In the genomic region with DNA sequence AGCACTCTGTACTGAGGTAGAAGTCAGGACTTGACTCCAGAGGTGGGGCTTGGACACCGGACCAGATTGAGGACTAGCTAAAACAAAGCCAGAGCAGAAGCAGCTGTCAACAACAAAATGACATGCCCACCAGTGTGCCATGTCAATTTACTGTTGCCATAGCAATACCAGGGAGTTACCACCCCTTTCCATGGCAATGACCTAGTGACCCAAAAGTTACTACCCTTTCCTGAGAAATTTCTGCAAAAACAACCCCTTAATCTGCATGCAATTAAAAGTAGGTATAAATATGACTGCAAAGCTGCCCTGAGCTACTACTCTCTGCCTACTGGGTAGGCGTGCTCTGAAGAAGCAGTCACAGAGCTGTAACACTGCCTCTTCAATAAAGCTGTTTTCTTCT, we compare ENCODE assay signal across 18 cellular contexts.
"Had no signal": no experiment of that assay in that cellular context is flagged by ENCODE, and none has a peak within 500 bp of the region (broad histone marks: within the 10 kb centered on the region; RNA-seq: fewer than 3 reads in every experiment).

No MANE protein-coding gene starts in this region.

- H3K4me1 Mint-ChIP-seq: brain had no signal

- FAIRE-seq: urothelium cell line had no signal

- H3K9me3 Mint-ChIP-seq: activated CD4-positive, alpha-beta T cell treated with anti-CD3 and anti-CD28 coated beads, Interleukin-2, amount 10 ng/mL, durations not matched to agents 24 days and 14 days; activated naive CD4-positive, alpha-beta T cell treated with anti-CD3 and anti-CD28 coated beads, Interleukin-2, amount 50 U/mL, for 24 hours; natural killer cell had no signal

- H3K4me3 Mint-ChIP-seq: activated CD4-positive, alpha-beta T cell treated with anti-CD3 and anti-CD28 coated beads, Interleukin-2, amount 10 ng/mL, durations not matched to agents 24 days and 14 days; activated naive CD4-positive, alpha-beta T cell treated with anti-CD3 and anti-CD28 coated beads, Interleukin-2, amount 50 U/mL, for 24 hours; brain; memory B cell; natural killer cell had no signal

- DNase-seq: activated CD4-positive, alpha-beta T cell treated with anti-CD3 and anti-CD28 coated beads, Interleukin-2, amount 10 ng/mL, durations not matched to agents 24 days and 14 days; activated CD4-positive, CD25-positive, alpha-beta regulatory T cell; activated effector memory CD4-positive, alpha-beta T cell treated with Interleukin-2 at 50 U/mL for 16 hours; activated T-cell treated with anti-CD3 and anti-CD28 coated beads for 4 hours; amygdala; cortex of kidney; effector memory CD4-positive, alpha-beta T cell; foreskin keratinocyte; glutamatergic neuron; left ventricle myocardium superior; natural killer cell; stimulated activated CD4-positive, alpha-beta T cell treated with anti-CD3 and anti-CD28 coated beads, Interleukin-2, amount 100 ng/mL, for 48 hours; stimulated activated naive CD4-positive, alpha-beta T cell; tibial artery had no signal

- H3K27me3 ChIP-seq: foreskin keratinocyte, tibial artery had no signal

- H3K27ac Mint-ChIP-seq: activated CD4-positive, alpha-beta T cell treated with anti-CD3 and anti-CD28 coated beads, Interleukin-2, amount 10 ng/mL, durations not matched to agents 24 days and 14 days; activated naive CD4-positive, alpha-beta T cell treated with anti-CD3 and anti-CD28 coated beads, Interleukin-2, amount 50 U/mL, for 24 hours; brain; memory B cell; natural killer cell had no signal

- H3K27ac ChIP-seq: foreskin keratinocyte, tibial artery had no signal

- ATAC-seq: foreskin keratinocyte, left ventricle myocardium superior, natural killer cell had no signal

- H3K9me3 ChIP-seq: tibial artery had no signal

- H3K27me3 Mint-ChIP-seq: activated CD4-positive, alpha-beta T cell treated with anti-CD3 and anti-CD28 coated beads, Interleukin-2, amount 10 ng/mL, durations not matched to agents 24 days and 14 days; activated naive CD4-positive, alpha-beta T cell treated with anti-CD3 and anti-CD28 coated beads, Interleukin-2, amount 50 U/mL, for 24 hours; memory B cell had no signal

- H3K4me3 ChIP-seq: tibial artery had no signal

- H3K36me3 ChIP-seq: tibial artery had no signal

- H3K36me3 Mint-ChIP-seq: brain, natural killer cell had no signal
